24 cellular contexts compared by ENCODE assay signal in genomic region chr3:180330440-180330839, GRCh38.
"Had no signal": no experiment of that assay in that cellular context is flagged by ENCODE, and none has a peak within 500 bp of the region (broad histone marks: within the 10 kb centered on the region; RNA-seq: fewer than 3 reads in every experiment).

No MANE protein-coding gene starts in this region.

- H3K27me3 ChIP-seq: dorsolateral prefrontal cortex, esophagus muscularis mucosa, foreskin keratinocyte, gastroesophageal sphincter, heart right ventricle, left lung had no signal

- H3K27ac ChIP-seq: coronary artery, dorsolateral prefrontal cortex, esophagus muscularis mucosa, foreskin keratinocyte, gastroesophageal sphincter, heart right ventricle, left lung, lower lobe of right lung had no signal

- H3K4me1 ChIP-seq: esophagus muscularis mucosa, foreskin keratinocyte, gastroesophageal sphincter, heart right ventricle, left lung, lower lobe of right lung had no signal

- H3K9me3 ChIP-seq: lower lobe of right lung had no signal

- H3K36me3 ChIP-seq: esophagus muscularis mucosa, gastroesophageal sphincter, heart right ventricle, left lung, lower lobe of right lung had no signal

- FAIRE-seq: colon, endothelial cell of umbilical vein, frontal cortex, islet of Langerhans, keratinocyte had no signal

- H3K4me3 ChIP-seq: coronary artery, dorsolateral prefrontal cortex, esophagus muscularis mucosa, gastroesophageal sphincter, heart right ventricle, left lung, lower lobe of right lung, mucosa of descending colon had no signal

- DNase-seq: dermis blood vessel endothelial cell; dorsolateral prefrontal cortex; effector CD4-positive, alpha-beta T cell; effector memory CD4-positive, alpha-beta T cell; foreskin keratinocyte; glutamatergic neuron; head of caudate nucleus; heart right ventricle; hippocampal formation; left cardiac atrium; left lung; left ventricle myocardium superior; lower lobe of right lung; mesenchymal stem cell; mucosa of descending colon; naive B cell had no signal

- ATAC-seq: foreskin keratinocyte, gastroesophageal sphincter, heart right ventricle, left cardiac atrium, left lung, left ventricle myocardium superior, lower lobe of right lung, mucosa of descending colon had no signal
